ENCODE assay signal across 9 cellular contexts in genomic region chr21:34524671-34525601, GRCh38. TPM values are rescaled to one million over a fixed set of nuclear protein-coding genes. Genes with fewer than 3 reads are reported as not detected.
A peak's percentile ranks its signal among the peaks of the same experiment; 100 is the strongest.
DNase-seq lines count a peak whose midpoint lies in the region; ATAC-seq, FAIRE-seq and TF ChIP-seq lines count a peak whose summit lies in the region.
"Had no signal": no experiment of that assay in that cellular context is flagged by ENCODE, and none has a peak within 500 bp of the region (broad histone marks: within the 10 kb centered on the region; RNA-seq: fewer than 3 reads in every experiment).

No MANE protein-coding gene starts in this region.

- peak overlapping the region; percentile 80 to 89 (median 87) for H3K27ac ChIP-seq in esophagus squamous epithelium

- TF ChIP-seq POLR2A in esophagus squamous epithelium (IDR thresholded peaks at IDR 0.05) = no peak

- H3K27me3 Mint-ChIP-seq in nephron progenitor cell (ENCODE audit: low read depth, poor library complexity) = peaks cover 26% of the 10 kb centered on the region

- DNase-seq in A172 (ENCODE audit: low spot score) = peak; percentile 57
- DNase-seq in NCI-H226 = peak; percentile 24
- no peak for DNase-seq in esophagus squamous epithelium (lab: John Stamatoyannopoulos, UW)
- peak; percentile 35 for DNase-seq in nephron progenitor cell
- no peak for DNase-seq in D721Med (ENCODE audit: insufficient read length, low spot score)
- no peak for DNase-seq in stimulated activated CD4-positive, alpha-beta T cell treated with anti-CD3 and anti-CD28 coated beads, Interleukin-12 subunit alpha, Interleukin-12 subunit beta, amount 100 ng/mL, for 4 hours

- H3K4me3 ChIP-seq in esophagus squamous epithelium = peak overlapping the region in 3 of 4 donors; percentile 32 to 62 (median 41)

- H3K36me3 Mint-ChIP-seq in nephron progenitor cell (ENCODE audit: low read depth) = peaks cover 5% of the 10 kb centered on the region

- no peaks in the 10 kb centered on the region for H3K9me3 ChIP-seq in esophagus squamous epithelium

- H3K4me3 Mint-ChIP-seq in nephron progenitor cell = peak overlapping the region; percentile 66

- H3K9me3 Mint-ChIP-seq in nephron progenitor cell = peaks cover 24% of the 10 kb centered on the region

- peaks cover 52% of the 10 kb centered on the region for H3K4me1 Mint-ChIP-seq in nephron progenitor cell

- WGBS in esophagus squamous epithelium, 2 donors = 67 to 74% methylated on average over 30 of the region's 31 CpGs

- TF ChIP-seq CTCF in esophagus squamous epithelium (IDR thresholded peaks at IDR 0.05) = no peak
- TF ChIP-seq CTCF in nephron progenitor cell (IDR thresholded peaks at IDR 0.05) = no peak
- TF ChIP-seq CTCF in D721Med (IDR thresholded peaks at IDR 0.05; ENCODE audit: insufficient read depth, missing control alignments) = no peak

- no peak overlapping the region for H3K27ac Mint-ChIP-seq in nephron progenitor cell

- peaks cover 15 to 73% (median 36%) of the 10 kb centered on the region in 3 donors for H3K4me1 ChIP-seq in esophagus squamous epithelium

- no peaks in the 10 kb centered on the region for H3K27me3 ChIP-seq in esophagus squamous epithelium

- no peak for FAIRE-seq in D721Med (lab: Jason Lieb, UNC)
- FAIRE-seq: endometrium had no signal

- ATAC-seq in HG03571 (IDR thresholded peaks at IDR 0.05; ENCODE audit: unreplicated experiment) (no peak), HG03442 (IDR thresholded peaks at IDR 0.05; ENCODE audit: unreplicated experiment) (no peak)

- intact Hi-C loops in esophagus squamous epithelium (cut with DNase I) = no loop called here

- H3K36me3 ChIP-seq in esophagus squamous epithelium = peaks cover 0 to 33% (median 0%) of the 10 kb centered on the region in 3 donors

RNA-seq across cellular contexts. Expression of gene KCNE1, which starts 12.9 kb away (rescaled TPM):
- 0.21 TPM in 1 of 2 replicates, not detected in the other for total RNA-seq in A172 (2014; rRNA removed; shearing (Covaris generic))
- 1 to 10 TPM in 1 of 4 donors, under 1 TPM in 2, not detected in 1; 0.82 to 2.3 (median 0.83) TPM for total RNA-seq in esophagus squamous epithelium

Comparison
In these comparisons a context has a peak if more than half of its experiments do, and no peak if none do; other contexts are left out.
1. DNase-seq: peak in A172 (single experiment), NCI-H226 (single experiment) and nephron progenitor cell (single experiment); none in esophagus squamous epithelium (single experiment), D721Med (single experiment) and stimulated activated CD4-positive, alpha-beta T cell treated with anti-CD3 and anti-CD28 coated beads, Interleukin-12 subunit alpha, Interleukin-12 subunit beta, amount 100 ng/mL, for 4 hours (single experiment).